Comparison of ENCODE assay signal across 11 cellular contexts in the genomic region with DNA sequence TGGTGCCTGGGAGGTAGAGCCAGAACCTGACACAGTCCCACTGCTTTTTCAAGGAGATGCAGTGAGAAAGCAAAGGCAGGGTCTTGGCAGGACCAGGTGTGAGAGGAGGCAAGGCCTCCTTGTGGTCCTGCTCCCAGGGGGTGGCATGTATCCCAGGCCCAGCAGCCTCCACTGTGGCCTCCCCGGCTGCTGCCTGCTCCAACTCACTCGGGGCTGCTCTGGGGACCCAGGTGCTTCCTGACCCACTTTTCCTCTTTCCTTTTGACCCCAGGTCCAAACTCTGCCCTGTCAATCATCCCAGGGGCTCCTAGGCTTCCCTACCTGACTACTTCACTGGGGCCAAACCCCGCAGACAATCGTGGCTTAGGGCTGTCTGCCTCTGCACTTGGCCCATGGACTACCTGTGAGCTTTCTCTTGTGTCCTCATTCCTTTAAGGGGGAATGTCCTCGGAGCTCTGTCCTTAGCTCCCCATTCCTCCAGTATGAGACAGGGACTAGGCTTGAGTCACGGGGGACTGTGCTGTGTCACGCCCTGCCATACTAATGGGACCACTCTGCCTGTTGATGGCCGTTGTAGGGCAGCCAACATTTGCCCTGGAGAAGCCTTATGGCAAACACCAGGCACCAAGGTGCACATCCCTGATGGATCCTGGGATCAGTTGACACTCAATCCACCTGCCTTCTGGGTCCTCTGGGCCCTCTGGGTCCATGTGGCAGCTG. TPM values are rescaled to one million over a fixed set of nuclear protein-coding genes. Genes with fewer than 3 reads are reported as not detected.
A peak's percentile ranks its signal among the peaks of the same experiment; 100 is the strongest.
DNase-seq lines count a peak whose midpoint lies in the region; ATAC-seq and TF ChIP-seq lines count a peak whose summit lies in the region.
"Had no signal": no experiment of that assay in that cellular context is flagged by ENCODE, and none has a peak within 500 bp of the region (broad histone marks: within the 10 kb centered on the region; RNA-seq: fewer than 3 reads in every experiment).

No MANE protein-coding gene starts in this region.

- H3K9me3 Mint-ChIP-seq in activated naive CD4-positive, alpha-beta T cell treated with anti-CD3 and anti-CD28 coated beads, Interleukin-2, amount 50 U/mL, for 24 hours: no peaks in the 10 kb centered on the region
- H3K9me3 Mint-ChIP-seq in mesothelial cell of epicardium: no peaks in the 10 kb centered on the region
- H3K9me3 Mint-ChIP-seq: dendritic cell treated with granulocyte-macrophage colony-stimulating factor and Interleukin-4, amounts not matched to agents 40 ng/mL and 50 ng/mL, for 4 days had no signal

- no peak for TF ChIP-seq EP300 in transverse colon (IDR thresholded peaks at IDR 0.05; ENCODE audit: low read depth)

- H3K4me3 Mint-ChIP-seq in activated naive CD4-positive, alpha-beta T cell treated with anti-CD3 and anti-CD28 coated beads, Interleukin-2, amount 50 U/mL, for 24 hours: peak overlapping the region; percentile 77
- H3K4me3 Mint-ChIP-seq in mesothelial cell of epicardium: peak overlapping the region; percentile 69
- H3K4me3 Mint-ChIP-seq: dendritic cell treated with granulocyte-macrophage colony-stimulating factor and Interleukin-4, amounts not matched to agents 40 ng/mL and 50 ng/mL, for 4 days had no signal

- no peak for ATAC-seq in GM18907 (IDR thresholded peaks at IDR 0.05; ENCODE audit: unreplicated experiment)
- ATAC-seq in GM21529 (IDR thresholded peaks at IDR 0.05; ENCODE audit: unreplicated experiment): no peak

- TF ChIP-seq CTCF in ascending aorta (IDR thresholded peaks at IDR 0.05) (no peak), mesothelial cell of epicardium (IDR thresholded peaks at IDR 0.05; ENCODE audit: unreplicated experiment) (no peak), transverse colon (IDR thresholded peaks at IDR 0.05) (no peak)

- H3K27me3 ChIP-seq in ascending aorta: no peaks in the 10 kb centered on the region
- peaks cover 26% of the 10 kb centered on the region for H3K27me3 ChIP-seq in transverse colon

- no peak overlapping the region for H3K27ac Mint-ChIP-seq in activated naive CD4-positive, alpha-beta T cell treated with anti-CD3 and anti-CD28 coated beads, Interleukin-2, amount 50 U/mL, for 24 hours
- peak overlapping the region; percentile 43 for H3K27ac Mint-ChIP-seq in mesothelial cell of epicardium
- H3K27ac Mint-ChIP-seq: dendritic cell treated with granulocyte-macrophage colony-stimulating factor and Interleukin-4, amounts not matched to agents 40 ng/mL and 50 ng/mL, for 4 days had no signal

- no peak for TF ChIP-seq POLR2A in transverse colon (IDR thresholded peaks at IDR 0.05)

- peaks cover 20% of the 10 kb centered on the region for H3K4me1 Mint-ChIP-seq in activated naive CD4-positive, alpha-beta T cell treated with anti-CD3 and anti-CD28 coated beads, Interleukin-2, amount 50 U/mL, for 24 hours
- H3K4me1 Mint-ChIP-seq in mesothelial cell of epicardium: peaks cover 15% of the 10 kb centered on the region

- WGBS in transverse colon (ENCODE audit: low coverage in 1 of 2), 2 donors: 62 to 77% methylated on average over 2 to 6 of the region's 8 CpGs

- no peaks in the 10 kb centered on the region for H3K36me3 Mint-ChIP-seq in activated naive CD4-positive, alpha-beta T cell treated with anti-CD3 and anti-CD28 coated beads, Interleukin-2, amount 50 U/mL, for 24 hours
- peaks cover 2% of the 10 kb centered on the region for H3K36me3 Mint-ChIP-seq in mesothelial cell of epicardium

- H3K27ac ChIP-seq in ascending aorta (peak overlapping the region; percentile 99 to 100), transverse colon (peak overlapping the region; percentile 27 to 92 (median 86))

- H3K4me1 ChIP-seq in ascending aorta (peaks cover 50 to 68% of the 10 kb centered on the region in 2 donors), transverse colon (peaks cover 0 to 12% (median 2%) of the 10 kb centered on the region in 4 donors)

- in situ Hi-C loops in transverse colon (cut with MboI; ENCODE audit: low pct_ligation_motif_present in 1 of 4, low pct_unique_long_range_greater_than_20kb in 1 of 4, low sequenced_read_pairs in 3 of 4): no loop called here

- H3K27me3 Mint-ChIP-seq in activated naive CD4-positive, alpha-beta T cell treated with anti-CD3 and anti-CD28 coated beads, Interleukin-2, amount 50 U/mL, for 24 hours: no peaks in the 10 kb centered on the region
- H3K27me3 Mint-ChIP-seq in mesothelial cell of epicardium (ENCODE audit: low read depth): peaks cover 13% of the 10 kb centered on the region

- H3K9me3 ChIP-seq in ascending aorta: no peaks in the 10 kb centered on the region
- no peaks in the 10 kb centered on the region for H3K9me3 ChIP-seq in transverse colon

- no peak for DNase-seq in activated naive CD4-positive, alpha-beta T cell treated with anti-CD3 and anti-CD28 coated beads, Interleukin-2, amount 50 U/mL, for 16 hours
- DNase-seq in ascending aorta (ENCODE audit: low spot score in 2 of 2) (no peak), mesothelial cell of epicardium (ENCODE audit: low spot score in 2 of 2, unreplicated experiment in 2 of 2) (no peak), transverse colon (no peak), SKM-1 treated with dmso at 0.1 percent for 144 hours (lab: John Stamatoyannopoulos, UW; ENCODE audit: unreplicated experiment) (no peak)
- DNase-seq: AML-193 had no signal

- H3K4me3 ChIP-seq in ascending aorta: peak overlapping the region in 1 of 2 donors; percentile 12
- no peak overlapping the region for H3K4me3 ChIP-seq in transverse colon

- H3K36me3 ChIP-seq in ascending aorta (peaks cover 13 to 21% of the 10 kb centered on the region in 2 donors), transverse colon (no peaks in the 10 kb centered on the region)

- intact Hi-C loops in ascending aorta (cut with DNase I) (loop anchor here (1.0 kb wide), 3 partner anchors 15 to 31 kb away; a partner anchor contains a TSS), transverse colon (cut with DNase I; ENCODE audit: low total_unique reads) (no loop called here)

RNA-seq across cellular contexts. Expression of a gene that starts 1.1 kb away (rescaled TPM):
- 1,349 TPM for total RNA-seq in ascending aorta
- 94.3 to 96.8 TPM (median 95.2 TPM) in 3 replicates for total RNA-seq in mesothelial cell of epicardium
- total RNA-seq in transverse colon: 100 to 1,000 TPM in 1 of 4 donors, 10 to 100 TPM in 3; 33.9 to 151 (median 89.0) TPM

RNA-seq across cellular contexts. Expression of a gene that starts 20.3 kb away (rescaled TPM):
- total RNA-seq in ascending aorta (97.0 TPM), mesothelial cell of epicardium (117 to 126 TPM (median 125 TPM) in 3 replicates), transverse colon (10 to 100 TPM; 20.1 to 32.7 (median 22.7) TPM)

RNA-seq across cellular contexts. Expression of a gene that starts 20.7 kb away (rescaled TPM):
- total RNA-seq in ascending aorta (58.8 TPM), mesothelial cell of epicardium (27.1 to 29.8 TPM (median 29.0 TPM) in 3 replicates), transverse colon (100 to 1,000 TPM in 2 of 4 donors, 10 to 100 TPM in 2; 54.3 to 340 (median 81.1) TPM)

RNA-seq across cellular contexts. Expression of a gene that starts 37.6 kb away (rescaled TPM):
- total RNA-seq in ascending aorta (not detected), mesothelial cell of epicardium (0.99 to 1.7 TPM (median 1.2 TPM) in 3 replicates), transverse colon (1 to 10 TPM in 1 of 4 donors, not detected in 3; 9.7 TPM)

RNA-seq across cellular contexts. Expression of a gene that starts 38.1 kb away (rescaled TPM):
- not detected for total RNA-seq in ascending aorta
- total RNA-seq in mesothelial cell of epicardium: 11.4 to 14.3 TPM (median 12.5 TPM) in 3 replicates
- total RNA-seq in transverse colon: not detected
- total RNA-seq: renal cortical epithelial cell had no signal
